In the genomic region with DNA sequence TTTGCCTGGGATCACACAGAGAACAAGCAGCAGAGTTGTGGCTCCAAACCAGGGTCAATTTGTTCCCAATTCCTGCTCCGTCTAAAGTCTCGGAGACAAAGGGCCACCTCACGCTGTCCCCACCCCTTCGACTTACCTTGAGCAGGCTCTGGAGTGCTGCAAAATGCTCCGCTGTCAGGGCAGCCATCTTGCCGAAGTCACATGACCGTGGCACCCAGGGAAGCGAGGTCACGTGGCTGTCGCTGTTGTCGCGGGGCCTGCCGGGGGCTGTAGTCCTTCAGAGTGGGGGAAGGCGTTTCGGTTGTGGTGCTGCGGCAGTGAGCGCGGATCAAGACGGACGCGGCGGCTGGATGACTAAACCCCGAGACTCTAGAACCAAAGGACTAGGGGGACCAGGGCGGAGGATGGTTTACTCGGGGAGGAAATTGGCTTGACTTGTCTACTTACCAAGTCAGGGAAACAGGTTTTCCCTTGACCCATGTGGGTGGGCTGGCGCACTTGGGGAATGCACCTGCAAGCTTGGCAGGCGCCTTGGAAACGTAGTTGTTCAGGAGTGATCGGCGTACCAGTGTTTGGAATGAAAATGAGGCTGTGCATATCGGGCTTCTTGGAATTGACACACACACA, we compare ENCODE assay signal across 8 cellular contexts. TPM values are rescaled to one million over a fixed set of nuclear protein-coding genes. Genes with fewer than 3 reads are reported as not detected.
DNase-seq lines count a peak whose midpoint lies in the region; ATAC-seq and TF ChIP-seq lines count a peak whose summit lies in the region.

Gene COMMD9 (minus strand): TSS at position 199 of the 627 bp plus-strand sequence. CDS start 12 bp downstream, at position 187.

- ATAC-seq in HG02588 (IDR thresholded peaks at IDR 0.05; ENCODE audit: unreplicated experiment) (peak; percentile 99), SK-N-SH treated with all-trans-retinoic acid at 6 μM for 48 hours (peak; percentile 99)
- peak; percentile 99 to 100 for ATAC-seq in activated naive CD4-positive, alpha-beta T cell treated with anti-CD3 and anti-CD28 coated beads, Interleukin-2, amount 50 U/mL, for 72 hours

- H3K27me3 ChIP-seq in GM06990 (replicated peaks; ENCODE audit: control insufficient read depth, insufficient read depth, low read length): no peaks in the 10 kb centered on the region

- TF ChIP-seq CTCF in GM06990 (IDR thresholded peaks at IDR 0.05; ENCODE audit: insufficient read depth, low read length, poor library complexity, severe bottlenecking): no peak

- H3K27ac Mint-ChIP-seq in activated naive CD4-positive, alpha-beta T cell treated with anti-CD3 and anti-CD28 coated beads, Interleukin-2, amount 50 U/mL, for 72 hours: peak within 1 kb of the TSS; percentile 83 to 95

- H3K4me3 ChIP-seq in GM06990 (replicated peaks; ENCODE audit: low read depth, low read length): peak within 1 kb of the TSS; percentile 78

- no peaks in the 10 kb centered on the region for H3K36me3 ChIP-seq in GM06990 (ENCODE audit: control insufficient read depth, insufficient read depth, low read length)

- no peaks in the 10 kb centered on the region for H3K9me3 Mint-ChIP-seq in activated naive CD4-positive, alpha-beta T cell treated with anti-CD3 and anti-CD28 coated beads, Interleukin-2, amount 50 U/mL, for 72 hours

- H3K36me3 Mint-ChIP-seq in activated naive CD4-positive, alpha-beta T cell treated with anti-CD3 and anti-CD28 coated beads, Interleukin-2, amount 50 U/mL, for 72 hours: no peaks in the 10 kb centered on the region

- H3K27ac ChIP-seq in temporal lobe (ENCODE audit: low read depth, low read length): peak within 1 kb of the TSS; percentile 74

- peak; percentile 90 for DNase-seq in GM06990 (ENCODE audit: extremely low read depth, insufficient read length)
- peak; percentile 83 for DNase-seq in NCI-H1092 (lab: John Stamatoyannopoulos, UW)
- peak; percentile 92 to 96 for DNase-seq in activated naive CD4-positive, alpha-beta T cell treated with anti-CD3 and anti-CD28 coated beads, Interleukin-2, amount 50 U/mL, for 72 hours (ENCODE audit: low spot score in 2 of 2)
- peak; percentile 60 for DNase-seq in glomerular endothelial cell (ENCODE audit: extremely low read depth, low read depth, low spot score)
- DNase-seq in occipital lobe (lab: John Stamatoyannopoulos, UW): peak; percentile 93

TF ChIP-seq in SK-N-SH treated with all-trans-retinoic acid at 6 μM for 48 hours, 23 proteins besides CTCF, POLR2A, EP300 and RAD21:
- TF ChIP-seq, protein P1, sequence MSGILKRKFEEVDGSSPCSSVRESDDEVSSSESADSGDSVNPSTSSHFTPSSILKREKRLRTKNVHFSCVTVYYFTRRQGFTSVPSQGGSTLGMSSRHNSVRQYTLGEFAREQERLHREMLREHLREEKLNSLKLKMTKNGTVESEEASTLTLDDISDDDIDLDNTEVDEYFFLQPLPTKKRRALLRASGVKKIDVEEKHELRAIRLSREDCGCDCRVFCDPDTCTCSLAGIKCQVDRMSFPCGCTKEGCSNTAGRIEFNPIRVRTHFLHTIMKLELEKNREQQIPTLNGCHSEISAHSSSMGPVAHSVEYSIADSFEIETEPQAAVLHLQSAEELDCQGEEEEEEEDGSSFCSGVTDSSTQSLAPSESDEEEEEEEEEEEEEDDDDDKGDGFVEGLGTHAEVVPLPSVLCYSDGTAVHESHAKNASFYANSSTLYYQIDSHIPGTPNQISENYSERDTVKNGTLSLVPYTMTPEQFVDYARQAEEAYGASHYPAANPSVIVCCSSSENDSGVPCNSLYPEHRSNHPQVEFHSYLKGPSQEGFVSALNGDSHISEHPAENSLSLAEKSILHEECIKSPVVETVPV (CRISPR knock-in tag; IDR thresholded peaks at IDR 0.05): no peak
- TF ChIP-seq ZFP3 (CRISPR knock-in tag; IDR thresholded peaks at IDR 0.05) (no peak), ARNTL (CRISPR knock-in tag; IDR thresholded peaks at IDR 0.05; ENCODE audit: borderline replicate concordance, low read depth) (no peak), CREB5 (CRISPR knock-in tag; IDR thresholded peaks at IDR 0.05; ENCODE audit: low read depth) (no peak), PATZ1 (CRISPR knock-in tag; IDR thresholded peaks at IDR 0.05; ENCODE audit: borderline replicate concordance) (no peak), CSDC2 (CRISPR knock-in tag; IDR thresholded peaks at IDR 0.05) (no peak), ZC3H10 (CRISPR knock-in tag; IDR thresholded peaks at IDR 0.05) (no peak), ZNF565 (CRISPR knock-in tag; conservative IDR thresholded peaks at IDR 0.05; ENCODE audit: low read depth) (no peak), TCF4 (CRISPR knock-in tag; IDR thresholded peaks at IDR 0.05; ENCODE audit: borderline replicate concordance) (no peak), OSR1 (CRISPR knock-in tag; IDR thresholded peaks at IDR 0.05) (no peak), ESRRG (CRISPR knock-in tag; IDR thresholded peaks at IDR 0.05) (no peak), BACH2 (CRISPR knock-in tag; IDR thresholded peaks at IDR 0.05; ENCODE audit: borderline replicate concordance) (no peak), ISL1 (CRISPR knock-in tag; IDR thresholded peaks at IDR 0.05) (no peak), SNAI2 (CRISPR knock-in tag; IDR thresholded peaks at IDR 0.05) (no peak), GLIS3 (CRISPR knock-in tag; IDR thresholded peaks at IDR 0.05) (no peak), ZFP30 (CRISPR knock-in tag; IDR thresholded peaks at IDR 0.05) (no peak), TOX (CRISPR knock-in tag; IDR thresholded peaks at IDR 0.05; ENCODE audit: borderline replicate concordance) (no peak)
- TF ChIP-seq, protein P2, sequence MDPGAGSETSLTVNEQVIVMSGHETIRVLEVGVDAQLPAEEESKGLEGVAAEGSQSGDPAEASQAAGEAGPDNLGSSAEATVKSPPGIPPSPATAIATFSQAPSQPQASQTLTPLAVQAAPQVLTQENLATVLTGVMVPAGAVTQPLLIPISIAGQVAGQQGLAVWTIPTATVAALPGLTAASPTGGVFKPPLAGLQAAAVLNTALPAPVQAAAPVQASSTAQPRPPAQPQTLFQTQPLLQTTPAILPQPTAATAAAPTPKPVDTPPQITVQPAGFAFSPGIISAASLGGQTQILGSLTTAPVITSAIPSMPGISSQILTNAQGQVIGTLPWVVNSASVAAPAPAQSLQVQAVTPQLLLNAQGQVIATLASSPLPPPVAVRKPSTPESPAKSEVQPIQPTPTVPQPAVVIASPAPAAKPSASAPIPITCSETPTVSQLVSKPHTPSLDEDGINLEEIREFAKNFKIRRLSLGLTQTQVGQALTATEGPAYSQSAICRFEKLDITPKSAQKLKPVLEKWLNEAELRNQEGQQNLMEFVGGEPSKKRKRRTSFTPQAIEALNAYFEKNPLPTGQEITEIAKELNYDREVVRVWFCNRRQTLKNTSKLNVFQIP (CRISPR knock-in tag; IDR thresholded peaks at IDR 0.05; ENCODE audit: borderline replicate concordance, low read depth): no peak
- TF ChIP-seq, protein P3, sequence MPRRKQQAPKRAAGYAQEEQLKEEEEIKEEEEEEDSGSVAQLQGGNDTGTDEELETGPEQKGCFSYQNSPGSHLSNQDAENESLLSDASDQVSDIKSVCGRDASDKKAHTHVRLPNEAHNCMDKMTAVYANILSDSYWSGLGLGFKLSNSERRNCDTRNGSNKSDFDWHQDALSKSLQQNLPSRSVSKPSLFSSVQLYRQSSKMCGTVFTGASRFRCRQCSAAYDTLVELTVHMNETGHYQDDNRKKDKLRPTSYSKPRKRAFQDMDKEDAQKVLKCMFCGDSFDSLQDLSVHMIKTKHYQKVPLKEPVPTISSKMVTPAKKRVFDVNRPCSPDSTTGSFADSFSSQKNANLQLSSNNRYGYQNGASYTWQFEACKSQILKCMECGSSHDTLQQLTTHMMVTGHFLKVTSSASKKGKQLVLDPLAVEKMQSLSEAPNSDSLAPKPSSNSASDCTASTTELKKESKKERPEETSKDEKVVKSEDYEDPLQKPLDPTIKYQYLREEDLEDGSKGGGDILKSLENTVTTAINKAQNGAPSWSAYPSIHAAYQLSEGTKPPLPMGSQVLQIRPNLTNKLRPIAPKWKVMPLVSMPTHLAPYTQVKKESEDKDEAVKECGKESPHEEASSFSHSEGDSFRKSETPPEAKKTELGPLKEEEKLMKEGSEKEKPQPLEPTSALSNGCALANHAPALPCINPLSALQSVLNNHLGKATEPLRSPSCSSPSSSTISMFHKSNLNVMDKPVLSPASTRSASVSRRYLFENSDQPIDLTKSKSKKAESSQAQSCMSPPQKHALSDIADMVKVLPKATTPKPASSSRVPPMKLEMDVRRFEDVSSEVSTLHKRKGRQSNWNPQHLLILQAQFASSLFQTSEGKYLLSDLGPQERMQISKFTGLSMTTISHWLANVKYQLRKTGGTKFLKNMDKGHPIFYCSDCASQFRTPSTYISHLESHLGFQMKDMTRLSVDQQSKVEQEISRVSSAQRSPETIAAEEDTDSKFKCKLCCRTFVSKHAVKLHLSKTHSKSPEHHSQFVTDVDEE (CRISPR knock-in tag; IDR thresholded peaks at IDR 0.05): no peak

RNA-seq across cellular contexts. Expression of gene COMMD9, which starts in this region (rescaled TPM):
- 10 to 100 TPM; 33.6 to 37.3 TPM for total RNA-seq in activated naive CD4-positive, alpha-beta T cell treated with anti-CD3 and anti-CD28 coated beads, Interleukin-2, amount 50 U/mL, for 72 hours
- total RNA-seq in glomerular endothelial cell: 57.5 and 62.6 TPM in 2 replicates
- 51.3 TPM for total RNA-seq in occipital lobe
- total RNA-seq in temporal lobe: 34.9 TPM

Comparison
In these comparisons a context has a peak if more than half of its experiments do, and no peak if none do; other contexts are left out.
1. Peak in every context shown above with its lines: DNase-seq, ATAC-seq, H3K4me3 ChIP-seq and H3K27ac ChIP-seq.